In the genomic region with DNA sequence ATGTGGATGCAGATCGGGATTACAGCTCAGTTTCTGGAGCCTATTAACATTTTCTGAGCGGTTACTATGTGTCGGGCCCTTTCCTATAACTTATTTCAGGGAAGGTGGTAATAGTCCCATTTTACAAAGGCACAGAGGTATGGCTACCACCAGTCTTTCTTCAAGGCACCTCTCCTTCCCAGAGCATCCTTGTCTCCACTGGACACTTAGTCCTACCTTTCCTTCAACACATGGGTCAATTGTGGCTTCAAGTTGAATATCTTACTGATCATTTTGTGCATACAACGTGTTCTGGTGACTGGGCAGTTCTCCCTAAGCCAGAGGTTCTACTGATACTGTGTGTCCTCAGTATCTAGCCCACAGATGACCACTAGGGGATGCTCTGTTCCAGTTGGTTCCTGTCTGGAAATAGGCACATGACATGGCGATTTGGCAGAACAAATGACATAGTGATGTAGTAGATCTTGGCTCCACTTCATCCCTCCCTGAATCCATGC, we compare ENCODE assay signal across 8 cellular contexts.
A peak's percentile ranks its signal among the peaks of the same experiment; 100 is the strongest.
DNase-seq lines count a peak whose midpoint lies in the region; ATAC-seq and TF ChIP-seq lines count a peak whose summit lies in the region.

No MANE protein-coding gene starts in this region.

- TF ChIP-seq POLR2A in heart left ventricle (IDR thresholded peaks at IDR 0.05), result no peak
- TF ChIP-seq POLR2A in gastrocnemius medialis (IDR thresholded peaks at IDR 0.05), result no peak

- H3K27ac ChIP-seq in RWPE1, result no peak overlapping the region
- no peak overlapping the region for H3K27ac ChIP-seq in heart left ventricle
- no peak overlapping the region for H3K27ac ChIP-seq in gastrocnemius medialis

- H3K4me1 Mint-ChIP-seq in activated naive CD4-positive, alpha-beta T cell treated with anti-CD3 and anti-CD28 coated beads, Interleukin-2, amount 10 ng/mL, durations not matched to agents 7 days and 5 days, result peaks cover 7% of the 10 kb centered on the region

- DNase-seq in COLO668 (lab: John Stamatoyannopoulos, UW; ENCODE audit: unreplicated experiment), result peak; percentile 59
- DNase-seq in RWPE1 (ENCODE audit: low spot score), result peak; percentile 49
- peak; percentile 68 for DNase-seq in activated naive CD4-positive, alpha-beta T cell treated with anti-CD3 and anti-CD28 coated beads, Interleukin-2, amount 10 ng/mL, durations not matched to agents 7 days and 5 days
- DNase-seq in heart left ventricle, result peak in 4 of 5 donors; percentile 64 to 76 (median 69)
- peak; percentile 18 to 31 for DNase-seq in gastrocnemius medialis

- no peaks in the 10 kb centered on the region for H3K27me3 ChIP-seq in heart left ventricle
- no peaks in the 10 kb centered on the region for H3K27me3 ChIP-seq in gastrocnemius medialis

- TF ChIP-seq EP300 in Ishikawa (IDR thresholded peaks at IDR 0.05; ENCODE audit: borderline replicate concordance), result no peak

- 27 to 32% (median 30%) methylated on average over 5 of the region's 5 CpGs for WGBS in heart left ventricle, 4 donors

- H3K4me1 ChIP-seq in heart left ventricle (peaks cover 0 to 12% (median 7%) of the 10 kb centered on the region in 12 donors), gastrocnemius medialis (no peaks in the 10 kb centered on the region)

- POLR2A ChIA-PET in RWPE1 (lab: Yijun Ruan, JAX; ENCODE audit: low non-redundant PET), result no interaction called here

- in situ Hi-C loops in gastrocnemius medialis (cut with MboI; ENCODE audit: low sequenced_read_pairs in 4 of 4), result no loop called here

- H3K36me3 ChIP-seq in heart left ventricle (no peaks in the 10 kb centered on the region), gastrocnemius medialis (no peaks in the 10 kb centered on the region)

- H3K27me3 Mint-ChIP-seq in activated naive CD4-positive, alpha-beta T cell treated with anti-CD3 and anti-CD28 coated beads, Interleukin-2, amount 10 ng/mL, durations not matched to agents 7 days and 5 days, result peaks cover 16% of the 10 kb centered on the region

- no peak overlapping the region for H3K27ac Mint-ChIP-seq in activated naive CD4-positive, alpha-beta T cell treated with anti-CD3 and anti-CD28 coated beads, Interleukin-2, amount 10 ng/mL, durations not matched to agents 7 days and 5 days

- H3K9me3 Mint-ChIP-seq in activated naive CD4-positive, alpha-beta T cell treated with anti-CD3 and anti-CD28 coated beads, Interleukin-2, amount 10 ng/mL, durations not matched to agents 7 days and 5 days, result no peaks in the 10 kb centered on the region

- intact Hi-C loops in heart left ventricle (cut with DNase I), result loop anchor here (1.0 to 10.0 kb wide), 17 partner anchors 60 to 297 kb away; a partner anchor contains a TSS
- intact Hi-C loops in gastrocnemius medialis (cut with DNase I; ENCODE audit: low total_unique reads), result loop anchor here (2.0 to 10.0 kb wide), 4 partner anchors 61 to 287 kb away; a partner anchor contains a TSS

- TF ChIP-seq CTCF in RWPE1 (conservative IDR thresholded peaks at IDR 0.05; ENCODE audit: low read depth) (no peak; the same call in 1 of the 2 replicates), heart left ventricle (IDR thresholded peaks at IDR 0.05) (peak; percentile 67 to 82 (median 76)), gastrocnemius medialis (IDR thresholded peaks at IDR 0.05 in 4 of 5, conservative IDR thresholded peaks at IDR 0.05 in 1 of 5) (peak; percentile 54 to 66 (median 61))

- H3K4me3 Mint-ChIP-seq in activated naive CD4-positive, alpha-beta T cell treated with anti-CD3 and anti-CD28 coated beads, Interleukin-2, amount 10 ng/mL, durations not matched to agents 7 days and 5 days, result no peak overlapping the region

- TF ChIP-seq RAD21 in Ishikawa (IDR thresholded peaks at IDR 0.05; ENCODE audit: low read depth), result peak; percentile 86

- CTCF ChIA-PET in RWPE1 (lab: Yijun Ruan, JAX), result interaction anchor here (1.0 to 1.5 kb wide), 3 partner anchors 197 to 289 kb away, joined by 3 to 4 read pairs (median 4); no protein-coding TSS in a partner anchor
- CTCF ChIA-PET in activated naive CD4-positive, alpha-beta T cell treated with anti-CD3 and anti-CD28 coated beads, Interleukin-2, amount 10 ng/mL, durations not matched to agents 7 days and 5 days (lab: Charles Lee), result interaction anchor here (0.6 to 5.0 kb wide), 25 partner anchors 8 to 643 kb away, joined by 3 to 53 read pairs (median 4); no protein-coding TSS in a partner anchor

- ATAC-seq in GM21381 (IDR thresholded peaks at IDR 0.05; ENCODE audit: unreplicated experiment), result peak; percentile 85
- ATAC-seq in heart left ventricle, result peak; percentile 82 to 93 (median 92)
- ATAC-seq in gastrocnemius medialis, result peak; percentile 69 to 75
- no peak for ATAC-seq in HG03095 (IDR thresholded peaks at IDR 0.05; ENCODE audit: unreplicated experiment)

- H3K9me3 ChIP-seq in heart left ventricle (no peaks in the 10 kb centered on the region), gastrocnemius medialis (no peaks in the 10 kb centered on the region)

- H3K36me3 Mint-ChIP-seq in activated naive CD4-positive, alpha-beta T cell treated with anti-CD3 and anti-CD28 coated beads, Interleukin-2, amount 10 ng/mL, durations not matched to agents 7 days and 5 days, result no peaks in the 10 kb centered on the region

- H3K4me3 ChIP-seq in heart left ventricle (no peak overlapping the region), gastrocnemius medialis (no peak overlapping the region)

TF ChIP-seq in Ishikawa, 13 proteins besides CTCF, POLR2A, EP300 and RAD21:
- TF ChIP-seq ZBTB7A (IDR thresholded peaks at IDR 0.05; ENCODE audit: low read depth), result no peak
- no peak for TF ChIP-seq CEBPB (IDR thresholded peaks at IDR 0.05)
- TF ChIP-seq TEAD4 (IDR thresholded peaks at IDR 0.05), result no peak
- TF ChIP-seq, protein P1, sequence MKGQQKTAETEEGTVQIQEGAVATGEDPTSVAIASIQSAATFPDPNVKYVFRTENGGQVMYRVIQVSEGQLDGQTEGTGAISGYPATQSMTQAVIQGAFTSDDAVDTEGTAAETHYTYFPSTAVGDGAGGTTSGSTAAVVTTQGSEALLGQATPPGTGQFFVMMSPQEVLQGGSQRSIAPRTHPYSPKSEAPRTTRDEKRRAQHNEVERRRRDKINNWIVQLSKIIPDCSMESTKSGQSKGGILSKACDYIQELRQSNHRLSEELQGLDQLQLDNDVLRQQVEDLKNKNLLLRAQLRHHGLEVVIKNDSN (IDR thresholded peaks at IDR 0.05), result peak; percentile 69
- no peak for TF ChIP-seq NFIC (IDR thresholded peaks at IDR 0.05)
- TF ChIP-seq FOXM1 (IDR thresholded peaks at IDR 0.05; ENCODE audit: borderline replicate concordance, low read depth), result no peak
- TF ChIP-seq CREB1 (IDR thresholded peaks at IDR 0.05; ENCODE audit: low read depth), result no peak
- no peak for TF ChIP-seq TCF12 (IDR thresholded peaks at IDR 0.05; ENCODE audit: low read depth)
